1 cellular context compared by ENCODE assay signal in the genomic region with DNA sequence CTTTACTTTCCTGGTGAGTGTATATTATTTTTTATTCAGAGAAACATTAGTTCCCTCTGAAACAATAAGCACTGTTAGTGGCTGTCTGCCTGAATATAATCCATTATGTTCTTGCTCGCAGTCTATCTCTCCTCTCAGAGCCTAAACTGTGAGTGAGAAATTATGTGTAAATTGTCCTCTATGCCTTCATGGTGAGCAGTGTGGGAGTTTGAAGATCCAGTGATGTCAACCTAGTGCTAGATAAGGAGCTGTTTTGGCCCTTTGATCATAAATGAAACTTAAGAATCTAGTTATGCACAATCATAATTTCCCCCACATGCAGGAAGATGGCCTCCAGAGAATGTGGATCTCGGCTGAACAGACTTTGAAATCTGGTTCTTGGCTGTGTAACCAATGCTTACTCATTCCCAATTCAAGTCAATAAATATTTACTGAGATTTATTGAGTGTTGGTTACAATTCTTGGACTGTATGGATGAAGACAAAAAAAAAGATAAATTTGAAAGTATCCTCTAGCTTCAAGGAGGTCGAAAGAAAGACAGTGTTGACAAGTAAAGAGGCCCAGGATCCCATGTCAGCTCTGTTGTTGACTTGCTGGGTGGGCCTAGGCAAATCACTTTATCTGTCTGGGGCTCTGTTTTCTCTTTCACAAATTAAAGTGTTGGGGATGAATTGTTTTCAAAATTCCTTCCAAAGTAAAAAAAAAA.
TF ChIP-seq lines count a peak whose summit lies in the region.

No MANE protein-coding gene starts in this region.

TF ChIP-seq in WTC11, 78 proteins besides CTCF, POLR2A, EP300 and RAD21 (continued from another document):
- no peak for TF ChIP-seq ZNF138 (CRISPR knock-in tag; conservative IDR thresholded peaks at IDR 0.05)
- TF ChIP-seq ZNF232 (CRISPR knock-in tag; IDR thresholded peaks at IDR 0.05): no peak
- no peak for TF ChIP-seq ATF6 (CRISPR knock-in tag; IDR thresholded peaks at IDR 0.05)
- no peak for TF ChIP-seq ZMAT4 (CRISPR knock-in tag; IDR thresholded peaks at IDR 0.05)
- no peak for TF ChIP-seq GTF2I (CRISPR knock-in tag; conservative IDR thresholded peaks at IDR 0.05)
- no peak for TF ChIP-seq ZSCAN18 (CRISPR knock-in tag; IDR thresholded peaks at IDR 0.05)
- no peak for TF ChIP-seq ZNF121 (CRISPR knock-in tag; IDR thresholded peaks at IDR 0.05)
- no peak for TF ChIP-seq SMAD4 (CRISPR knock-in tag; IDR thresholded peaks at IDR 0.05)
- no peak for TF ChIP-seq KAT7 (CRISPR knock-in tag; IDR thresholded peaks at IDR 0.05; ENCODE audit: borderline replicate concordance)
- no peak for TF ChIP-seq AR (CRISPR knock-in tag; IDR thresholded peaks at IDR 0.05)
- TF ChIP-seq, protein P1, sequence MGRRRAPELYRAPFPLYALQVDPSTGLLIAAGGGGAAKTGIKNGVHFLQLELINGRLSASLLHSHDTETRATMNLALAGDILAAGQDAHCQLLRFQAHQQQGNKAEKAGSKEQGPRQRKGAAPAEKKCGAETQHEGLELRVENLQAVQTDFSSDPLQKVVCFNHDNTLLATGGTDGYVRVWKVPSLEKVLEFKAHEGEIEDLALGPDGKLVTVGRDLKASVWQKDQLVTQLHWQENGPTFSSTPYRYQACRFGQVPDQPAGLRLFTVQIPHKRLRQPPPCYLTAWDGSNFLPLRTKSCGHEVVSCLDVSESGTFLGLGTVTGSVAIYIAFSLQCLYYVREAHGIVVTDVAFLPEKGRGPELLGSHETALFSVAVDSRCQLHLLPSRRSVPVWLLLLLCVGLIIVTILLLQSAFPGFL (CRISPR knock-in tag; IDR thresholded peaks at IDR 0.05; ENCODE audit: borderline replicate concordance): no peak
